In the genomic region with DNA sequence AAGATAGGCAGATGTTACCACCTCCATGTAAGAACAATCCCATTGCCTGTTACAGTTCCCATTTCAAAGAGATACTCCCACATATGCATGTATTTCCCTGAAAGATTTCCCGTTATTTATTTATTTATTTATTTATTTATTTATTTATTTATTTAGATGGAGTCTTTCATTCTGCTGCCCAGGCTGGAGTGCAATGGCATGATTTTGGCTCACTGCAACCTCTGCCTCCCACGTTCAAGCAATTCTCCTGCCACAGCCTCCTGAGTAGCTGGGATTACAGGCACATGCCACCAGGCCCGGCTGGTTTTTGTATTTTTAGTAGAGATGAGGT, we compare ENCODE assay signal across 1 cellular context.
TF ChIP-seq lines count a peak whose summit lies in the region.

No MANE protein-coding gene starts in this region.

TF ChIP-seq in HEK293, 187 proteins besides CTCF, POLR2A, EP300 and RAD21 (continued from another document):
- TF ChIP-seq ZNF518A (tag by site-specific recombination; conservative IDR thresholded peaks at IDR 0.05; ENCODE audit: low read depth) (peak; percentile 85), ZNF426 (tag by site-specific recombination; IDR thresholded peaks at IDR 0.05) (peak; percentile 77), ZNF555 (tag by site-specific recombination; conservative IDR thresholded peaks at IDR 0.05) (peak; percentile 72), ZBTB21 (tag by site-specific recombination; IDR thresholded peaks at IDR 0.05) (0 out of 2 replicates have a peak, but pooled peaks have one; percentile 23), ZNF202 (tag by site-specific recombination; IDR thresholded peaks at IDR 0.05; ENCODE audit: borderline replicate concordance) (0 out of 2 replicates have a peak, but pooled peaks have one; percentile 28), ZNF140 (tag by site-specific recombination; IDR thresholded peaks at IDR 0.05) (peak; percentile 35; the same call in 1 of the 2 replicates), ZNF639 (tag by site-specific recombination; IDR thresholded peaks at IDR 0.05) (0 out of 2 replicates have a peak, but pooled peaks have one; percentile 24), ZNF510 (tag by site-specific recombination; IDR thresholded peaks at IDR 0.05; ENCODE audit: insufficient replicate concordance) (peak; percentile 29), REST (tag by site-specific recombination; IDR thresholded peaks at IDR 0.05) (peak; percentile 47; the same call in 1 of the 2 replicates), ZNF404 (tag by site-specific recombination; IDR thresholded peaks at IDR 0.05) (0 out of 2 replicates have a peak, but pooled peaks have one; percentile 41), ZNF629 (tag by site-specific recombination; IDR thresholded peaks at IDR 0.05) (0 out of 2 replicates have a peak, but pooled peaks have one; percentile 28), ZNF138 (tag by site-specific recombination; IDR thresholded peaks at IDR 0.05; ENCODE audit: borderline replicate concordance) (0 out of 2 replicates have a peak, but pooled peaks have one; percentile 37), ZNF623 (tag by site-specific recombination; IDR thresholded peaks at IDR 0.05) (peak; percentile 73), ZNF654 (tag by site-specific recombination; IDR thresholded peaks at IDR 0.05; ENCODE audit: low read depth) (peak; percentile 23; the same call in 1 of the 2 replicates), ZNF560 (tag by site-specific recombination; IDR thresholded peaks at IDR 0.05; ENCODE audit: borderline replicate concordance) (peak; percentile 82; the same call in 1 of the 2 replicates), ZNF558 (tag by site-specific recombination; IDR thresholded peaks at IDR 0.05) (peak; percentile 61; the same call in 1 of the 2 replicates), ZNF664 (tag by site-specific recombination; IDR thresholded peaks at IDR 0.05) (0 out of 2 replicates have a peak, but pooled peaks have one; percentile 17), ZNF433 (tag by site-specific recombination; IDR thresholded peaks at IDR 0.05; ENCODE audit: low read depth) (peak; percentile 61), ZXDB (tag by site-specific recombination; IDR thresholded peaks at IDR 0.05) (peak; percentile 34; the same call in 1 of the 2 replicates)
- TF ChIP-seq, protein P1, sequence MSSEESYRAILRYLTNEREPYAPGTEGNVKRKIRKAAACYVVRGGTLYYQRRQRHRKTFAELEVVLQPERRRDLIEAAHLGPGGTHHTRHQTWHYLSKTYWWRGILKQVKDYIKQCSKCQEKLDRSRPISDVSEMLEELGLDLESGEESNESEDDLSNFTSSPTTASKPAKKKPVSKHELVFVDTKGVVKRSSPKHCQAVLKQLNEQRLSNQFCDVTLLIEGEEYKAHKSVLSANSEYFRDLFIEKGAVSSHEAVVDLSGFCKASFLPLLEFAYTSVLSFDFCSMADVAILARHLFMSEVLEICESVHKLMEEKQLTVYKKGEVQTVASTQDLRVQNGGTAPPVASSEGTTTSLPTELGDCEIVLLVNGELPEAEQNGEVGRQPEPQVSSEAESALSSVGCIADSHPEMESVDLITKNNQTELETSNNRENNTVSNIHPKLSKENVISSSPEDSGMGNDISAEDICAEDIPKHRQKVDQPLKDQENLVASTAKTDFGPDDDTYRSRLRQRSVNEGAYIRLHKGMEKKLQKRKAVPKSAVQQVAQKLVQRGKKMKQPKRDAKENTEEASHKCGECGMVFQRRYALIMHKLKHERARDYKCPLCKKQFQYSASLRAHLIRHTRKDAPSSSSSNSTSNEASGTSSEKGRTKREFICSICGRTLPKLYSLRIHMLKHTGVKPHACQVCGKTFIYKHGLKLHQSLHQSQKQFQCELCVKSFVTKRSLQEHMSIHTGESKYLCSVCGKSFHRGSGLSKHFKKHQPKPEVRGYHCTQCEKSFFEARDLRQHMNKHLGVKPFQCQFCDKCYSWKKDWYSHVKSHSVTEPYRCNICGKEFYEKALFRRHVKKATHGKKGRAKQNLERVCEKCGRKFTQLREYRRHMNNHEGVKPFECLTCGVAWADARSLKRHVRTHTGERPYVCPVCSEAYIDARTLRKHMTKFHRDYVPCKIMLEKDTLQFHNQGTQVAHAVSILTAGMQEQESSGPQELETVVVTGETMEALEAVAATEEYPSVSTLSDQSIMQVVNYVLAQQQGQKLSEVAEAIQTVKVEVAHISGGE (tag by site-specific recombination; conservative IDR thresholded peaks at IDR 0.05; ENCODE audit: low read depth), result peak; percentile 64
